9 cellular contexts compared by ENCODE assay signal in the genomic region with DNA sequence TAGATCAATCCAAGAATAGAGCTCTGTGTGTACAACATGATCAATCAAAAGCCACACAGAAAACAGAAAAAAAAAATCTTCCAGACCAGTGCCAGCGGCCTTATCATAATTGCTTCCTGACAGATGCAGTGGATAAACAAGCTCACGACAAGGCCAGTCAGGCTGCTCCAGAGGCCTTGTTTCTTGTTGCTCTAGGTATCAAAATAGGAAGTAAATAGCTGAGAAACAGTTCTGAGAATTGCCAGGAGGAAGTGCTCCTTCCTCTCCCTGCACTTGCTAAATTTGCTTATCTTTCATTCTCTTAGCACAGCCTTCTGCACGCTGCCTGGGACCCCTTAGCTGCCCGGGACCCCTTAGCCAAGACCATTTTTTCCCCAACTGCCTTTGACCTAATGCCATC.
DNase-seq lines count a peak whose midpoint lies in the region; ATAC-seq, FAIRE-seq and TF ChIP-seq lines count a peak whose summit lies in the region.
"Had no signal": no experiment of that assay in that cellular context is flagged by ENCODE, and none has a peak within 500 bp of the region (broad histone marks: within the 10 kb centered on the region; RNA-seq: fewer than 3 reads in every experiment).

No MANE protein-coding gene starts in this region.

- H3K4me1 ChIP-seq in OCI-LY3 (ENCODE audit: low read length) (peaks cover 54% of the 10 kb centered on the region), mesodermal cell (ENCODE audit: control insufficient read depth, insufficient read depth, low read length, poor library complexity, severe bottlenecking) (peaks cover 31% of the 10 kb centered on the region)

- H4K20me1 ChIP-seq in OCI-LY3 (ENCODE audit: insufficient read depth, low read length), result no peaks in the 10 kb centered on the region

- POLR2A ChIA-PET in MCF 10A (lab: Yijun Ruan, JAX), result no interaction called here

- H2AFZ ChIP-seq in OCI-LY3 (ENCODE audit: low read depth, low read length), result no peak overlapping the region

- H3K27ac Mint-ChIP-seq in Calu3 (ENCODE audit: unreplicated experiment), result no peak overlapping the region
- H3K27ac Mint-ChIP-seq in MCF 10A (ENCODE audit: low read depth, unreplicated experiment), result no peak overlapping the region

- H3K4me3 ChIP-seq in OCI-LY3 (ENCODE audit: low read length) (peak overlapping the region; percentile 39), mesodermal cell (ENCODE audit: extremely low read depth, insufficient read depth, low read length, poor library complexity, severe bottlenecking) (no peak overlapping the region)

- DNase-seq in Calu3 (no peak), D721Med (ENCODE audit: insufficient read length, low spot score) (no peak), MCF 10A (ENCODE audit: unreplicated experiment) (no peak), NCI-H2107 (lab: John Stamatoyannopoulos, UW) (no peak)
- DNase-seq: NCI-H2081 treated with DMSO at 0.1 percent for 48 hours had no signal

- CTCF ChIA-PET in Calu3 (lab: Charles Lee) (no interaction called here), MCF 10A (lab: Yijun Ruan, JAX) (interaction anchor here (0.6 to 1.2 kb wide), 5 partner anchors 42 to 1037 kb away, joined by 3 read pairs; no protein-coding TSS in a partner anchor)

- no peaks in the 10 kb centered on the region for H3K27me3 ChIP-seq in OCI-LY3 (ENCODE audit: low read depth, low read length)

- H3K27ac ChIP-seq in OCI-LY3 (ENCODE audit: low read length) (peak overlapping the region; percentile 54), mesodermal cell (ENCODE audit: low read depth, low read length, severe bottlenecking) (peak overlapping the region; percentile 75)

- intact Hi-C loops in Calu3 (cut with micrococcal nuclease; ENCODE audit: unreplicated experiment), result no loop called here
- intact Hi-C loops in MCF 10A (cut with micrococcal nuclease), result no loop called here

- H3K36me3 Mint-ChIP-seq in Calu3 (ENCODE audit: insufficient read depth, unreplicated experiment), result no peaks in the 10 kb centered on the region
- no peaks in the 10 kb centered on the region for H3K36me3 Mint-ChIP-seq in MCF 10A (ENCODE audit: insufficient read depth, unreplicated experiment)

- H3K4me3 Mint-ChIP-seq in Calu3 (ENCODE audit: low read depth, unreplicated experiment), result no peak overlapping the region
- no peak overlapping the region for H3K4me3 Mint-ChIP-seq in MCF 10A (ENCODE audit: unreplicated experiment)

- no peaks in the 10 kb centered on the region for H3K79me2 ChIP-seq in OCI-LY3 (ENCODE audit: low read length)

- BruUV-seq in Calu3 (replicated peaks; lab: Mats Ljungman, UMichigan) (no TSS peak), MCF 10A (replicated peaks; lab: Mats Ljungman, UMichigan) (no TSS peak)

- peak overlapping the region; percentile 60 for H3K4me2 ChIP-seq in OCI-LY3 (ENCODE audit: low read length)

- H3K27me3 Mint-ChIP-seq in Calu3 (ENCODE audit: unreplicated experiment), result no peaks in the 10 kb centered on the region
- H3K27me3 Mint-ChIP-seq in MCF 10A (ENCODE audit: insufficient read depth, unreplicated experiment), result no peaks in the 10 kb centered on the region

- no peak for FAIRE-seq in D721Med (lab: Jason Lieb, UNC)

- no peak for TF ChIP-seq CTCF in OCI-LY3 (IDR thresholded peaks at IDR 0.05; ENCODE audit: low read depth, low read length)
- no peak for TF ChIP-seq CTCF in Calu3 (IDR thresholded peaks at IDR 0.05; ENCODE audit: unreplicated experiment)
- TF ChIP-seq CTCF in D721Med (IDR thresholded peaks at IDR 0.05; ENCODE audit: insufficient read depth, missing control alignments), result no peak
- TF ChIP-seq CTCF in MCF 10A (IDR thresholded peaks at IDR 0.05; ENCODE audit: unreplicated experiment), result no peak

- H3K9me3 ChIP-seq in OCI-LY3 (ENCODE audit: insufficient read depth, low read length) (no peaks in the 10 kb centered on the region), mesodermal cell (ENCODE audit: control insufficient read depth, low read length) (no peaks in the 10 kb centered on the region)

- no peaks in the 10 kb centered on the region for H3K4me1 Mint-ChIP-seq in Calu3 (ENCODE audit: low read depth, unreplicated experiment)
- no peaks in the 10 kb centered on the region for H3K4me1 Mint-ChIP-seq in MCF 10A (ENCODE audit: insufficient read depth, unreplicated experiment)

- H3K9me3 Mint-ChIP-seq in Calu3 (ENCODE audit: low read depth, unreplicated experiment), result no peaks in the 10 kb centered on the region
- H3K9me3 Mint-ChIP-seq in MCF 10A (ENCODE audit: unreplicated experiment), result no peaks in the 10 kb centered on the region

- H3K36me3 ChIP-seq in OCI-LY3 (replicated peaks; ENCODE audit: low read depth, low read length) (no peaks in the 10 kb centered on the region), mesodermal cell (ENCODE audit: control insufficient read depth, insufficient read depth, low read length) (no peaks in the 10 kb centered on the region)

- ATAC-seq in GM18519 (IDR thresholded peaks at IDR 0.05; ENCODE audit: low FRiP score, unreplicated experiment) (peak; percentile 69), HG02678 (IDR thresholded peaks at IDR 0.05; ENCODE audit: unreplicated experiment) (peak; percentile 49)

- 85% methylated on average over 3 of the region's 4 CpGs; no CpG with 5 or more reads in 1 of the 2 experiments for WGBS in mesodermal cell (ENCODE audit: insufficient coverage in 2 of 2), 2 experiments

- H3K9ac ChIP-seq in OCI-LY3 (ENCODE audit: low read length), result no peak overlapping the region; the same call in 1 of the 2 replicates
